8 cellular contexts compared by ENCODE assay signal in the genomic region with DNA sequence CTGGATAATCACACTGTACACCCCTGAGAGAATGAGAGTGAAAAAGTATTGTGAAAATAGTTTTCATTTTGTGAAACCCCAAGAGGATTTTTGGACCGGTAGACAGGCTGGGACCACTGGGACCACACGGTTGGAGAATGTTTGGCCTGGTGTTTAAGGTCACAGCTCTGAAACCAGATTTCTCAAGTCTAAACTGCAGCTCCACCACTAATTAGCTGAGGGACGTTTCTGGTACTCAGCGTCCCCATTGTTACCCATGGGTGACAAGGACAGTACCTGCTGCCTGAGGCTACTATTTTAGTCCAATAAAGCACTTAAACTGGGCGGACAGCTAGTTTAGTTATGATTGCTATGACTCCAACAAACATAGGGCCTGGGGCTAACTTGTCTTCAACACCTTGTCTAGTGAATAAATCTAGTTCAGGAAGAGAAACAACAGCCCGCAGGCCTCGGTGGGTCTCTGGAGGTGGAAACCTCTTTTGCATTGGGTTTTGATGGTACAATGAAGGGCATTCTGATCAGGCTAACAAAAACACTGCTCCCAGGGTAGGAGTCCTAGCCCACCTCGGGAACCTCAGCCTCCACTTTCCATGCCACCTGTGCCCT. TPM values are rescaled to one million over a fixed set of nuclear protein-coding genes. Genes with fewer than 3 reads are reported as not detected.
DNase-seq lines count a peak whose midpoint lies in the region; ATAC-seq and TF ChIP-seq lines count a peak whose summit lies in the region.

No MANE protein-coding gene starts in this region.

- no peaks in the 10 kb centered on the region for H3K27me3 Mint-ChIP-seq in T-helper 17 cell

- no peak for TF ChIP-seq CTCF in left ventricle myocardium inferior (IDR thresholded peaks at IDR 0.05; ENCODE audit: borderline replicate concordance)

- H3K27ac Mint-ChIP-seq in T-helper 17 cell: peak overlapping the region; percentile 97

- H3K27ac ChIP-seq in left ventricle myocardium inferior (replicated peaks) (peak overlapping the region; percentile 94), skin epidermis (peak overlapping the region; percentile 74 to 97 (median 90))

- H3K4me3 ChIP-seq in HAP-1 (peak overlapping the region; percentile 73), left ventricle myocardium inferior (peak overlapping the region; percentile 74), skin epidermis (peak overlapping the region; percentile 52 to 67 (median 54))

- peaks cover 2% of the 10 kb centered on the region for H3K36me3 Mint-ChIP-seq in T-helper 17 cell (ENCODE audit: low read depth)

- intact Hi-C loops in left ventricle myocardium inferior (cut with micrococcal nuclease): no loop called here

- peaks cover 17% of the 10 kb centered on the region for H3K4me1 ChIP-seq in HAP-1
- peaks cover 19% of the 10 kb centered on the region for H3K4me1 ChIP-seq in left ventricle myocardium inferior

- H3K9me3 ChIP-seq in HAP-1 (no peaks in the 10 kb centered on the region), T-helper 17 cell (ENCODE audit: control insufficient read depth, low read length, poor library complexity, severe bottlenecking) (no peaks in the 10 kb centered on the region), left ventricle myocardium inferior (replicated peaks) (no peaks in the 10 kb centered on the region)

- H3K36me3 ChIP-seq in HAP-1 (replicated peaks) (peaks cover 15% of the 10 kb centered on the region), left ventricle myocardium inferior (peaks cover 14% of the 10 kb centered on the region)

- ATAC-seq in T-helper 17 cell (no peak), HG03095 (IDR thresholded peaks at IDR 0.05; ENCODE audit: unreplicated experiment) (no peak)

- in situ Hi-C loops in HAP-1 (cut with MboI; ENCODE audit: low sequenced_read_pairs): no loop called here

- DNase-seq in HAP-1 (ENCODE audit: low spot score in 2 of 2): peak in 1 of 2 experiments; percentile 19
- no peak for DNase-seq in T-helper 17 cell
- DNase-seq in left ventricle myocardium inferior: no peak
- DNase-seq in kidney glomerular epithelial cell (lab: John Stamatoyannopoulos, UW): no peak
- DNase-seq in T1000 (lab: John Stamatoyannopoulos, UW): no peak
- DNase-seq in NCI-H1436 treated with DMSO at 0.1 percent for 48 hours (lab: John Stamatoyannopoulos, UW): no peak

- H3K27me3 ChIP-seq in HAP-1 (ENCODE audit: low read depth): no peaks in the 10 kb centered on the region
- no peaks in the 10 kb centered on the region for H3K27me3 ChIP-seq in left ventricle myocardium inferior (ENCODE audit: low read depth)

- H3K4me3 Mint-ChIP-seq in T-helper 17 cell: peak overlapping the region; percentile 93

- peaks cover 12% of the 10 kb centered on the region for H3K4me1 Mint-ChIP-seq in T-helper 17 cell

RNA-seq across cellular contexts. Expression of gene USP11, which starts 0.5 kb away (rescaled TPM):
- total RNA-seq in T-helper 17 cell: 10 to 100 TPM; 42.0 to 42.9 TPM
- total RNA-seq in left ventricle myocardium inferior: 42.2 TPM

RNA-seq across cellular contexts. Expression of gene CDK16, which starts 13.8 kb away (rescaled TPM):
- total RNA-seq in T-helper 17 cell (100 to 1,000 TPM; 123 to 145 TPM), left ventricle myocardium inferior (120 TPM)

RNA-seq across cellular contexts. Expression of gene UBA1, which starts 38.7 kb away (rescaled TPM):
- total RNA-seq in T-helper 17 cell (100 to 1,000 TPM; 109 to 112 TPM), left ventricle myocardium inferior (99.8 TPM)
